In the genomic region with DNA sequence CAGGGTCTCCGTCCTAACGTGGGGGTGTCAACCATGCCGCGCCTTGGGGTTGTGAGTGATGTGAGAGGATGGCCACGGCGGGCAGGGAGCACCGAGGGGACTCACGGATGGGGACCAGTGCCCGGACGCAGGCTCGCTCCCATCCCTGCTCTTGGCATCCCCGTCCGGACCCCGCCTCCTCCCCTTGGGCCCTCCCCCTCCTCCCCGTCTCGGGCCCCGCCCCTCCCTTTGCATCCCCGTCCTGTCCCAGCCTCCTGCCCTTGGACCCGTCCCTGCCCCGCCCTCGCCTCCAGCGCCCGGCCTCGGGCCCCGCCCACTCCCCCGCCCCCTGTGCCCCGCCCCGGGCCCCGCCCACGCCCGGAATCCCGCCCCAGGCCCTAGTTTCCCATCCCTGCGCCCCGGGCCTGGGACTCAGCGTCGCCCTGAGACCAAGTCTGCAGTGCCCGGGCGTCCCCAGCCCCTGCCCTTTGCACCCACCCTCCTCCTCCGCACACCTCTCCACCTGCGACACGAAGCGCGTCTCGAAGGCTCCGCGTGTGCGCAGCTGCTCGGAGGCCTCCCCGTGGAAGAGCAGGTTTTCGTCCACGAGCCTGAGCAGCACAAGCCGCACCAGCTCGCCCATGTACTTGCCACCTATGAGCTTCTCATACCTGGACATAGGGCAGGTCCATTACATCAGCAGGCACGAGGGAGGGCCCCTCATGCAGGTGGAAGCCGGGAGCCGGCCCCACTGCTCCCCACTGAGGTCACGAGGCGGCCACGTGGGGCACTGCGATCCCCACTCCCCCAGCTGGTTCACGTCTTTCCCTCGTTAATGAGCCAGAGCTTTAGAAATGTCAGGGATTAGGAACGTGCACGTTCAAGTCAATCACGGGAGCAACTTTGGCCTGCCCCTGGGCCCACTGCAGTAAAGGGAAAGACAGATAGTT, we compare ENCODE assay signal across 8 cellular contexts. TPM values are rescaled to one million over a fixed set of nuclear protein-coding genes. Genes with fewer than 3 reads are reported as not detected.
A peak's percentile ranks its signal among the peaks of the same experiment; 100 is the strongest.
DNase-seq lines count a peak whose midpoint lies in the region; ATAC-seq and TF ChIP-seq lines count a peak whose summit lies in the region.

No MANE protein-coding gene starts in this region.

- peaks cover 7% of the 10 kb centered on the region for H3K4me1 ChIP-seq in CD4-positive, CD25-positive, alpha-beta regulatory T cell (ENCODE audit: control insufficient read depth, insufficient read depth, low read length, poor library complexity, severe bottlenecking)
- H3K4me1 ChIP-seq in stomach: peaks cover 19 to 23% (median 20%) of the 10 kb centered on the region in 4 donors

- H3K27me3 Mint-ChIP-seq in CD4-positive, CD25-positive, alpha-beta regulatory T cell: peaks cover 9% of the 10 kb centered on the region

- no peak overlapping the region for H3K4me3 ChIP-seq in CD4-positive, CD25-positive, alpha-beta regulatory T cell (ENCODE audit: low read depth, low read length)
- H3K4me3 ChIP-seq in neural cell (ENCODE audit: low read length) (peak overlapping the region; percentile 31), stomach (peak overlapping the region; percentile 40 to 50 (median 46))

- no peak overlapping the region for H2AFZ ChIP-seq in neural cell (ENCODE audit: low read depth, low read length)

- H3K79me2 ChIP-seq in neural cell (replicated peaks; ENCODE audit: insufficient read depth, low read length): no peaks in the 10 kb centered on the region

- peak; percentile 40 to 73 (median 66) for DNase-seq in CD4-positive, CD25-positive, alpha-beta regulatory T cell
- DNase-seq in NCI-H526 (lab: John Stamatoyannopoulos, UW): peak; percentile 5 to 89
- DNase-seq in activated effector memory CD4-positive, alpha-beta T cell treated with anti-CD3 and anti-CD28 coated beads, Interleukin-2, amount 50 U/mL, for 16 hours: peak; percentile 81
- peak; percentile 30 for DNase-seq in fibroblast of the conjunctiva (ENCODE audit: low read depth)
- DNase-seq in stomach: peak; percentile 83

- TF ChIP-seq EP300 in neural cell (conservative IDR thresholded peaks at IDR 0.05; ENCODE audit: poor library complexity, severe bottlenecking): no peak
- TF ChIP-seq EP300 in stomach (IDR thresholded peaks at IDR 0.05): no peak

- no peaks in the 10 kb centered on the region for H3F3A ChIP-seq in neural cell (ENCODE audit: insufficient read depth, low read length, poor library complexity, severe bottlenecking)

- H3K27me3 ChIP-seq in CD4-positive, CD25-positive, alpha-beta regulatory T cell (ENCODE audit: control insufficient read depth, insufficient read depth, low read length): no peaks in the 10 kb centered on the region
- H3K27me3 ChIP-seq in neural cell (ENCODE audit: insufficient read depth, low read depth, low read length) (peaks cover 7% of the 10 kb centered on the region), stomach (peaks cover 0 to 28% (median 14%) of the 10 kb centered on the region in 3 donors)

- TF ChIP-seq RAD21 in neural cell (conservative IDR thresholded peaks at IDR 0.05): no peak

- H3K9me3 ChIP-seq in CD4-positive, CD25-positive, alpha-beta regulatory T cell (ENCODE audit: control insufficient read depth in 2 of 2, low read length in 2 of 2): no peaks in the 10 kb centered on the region
- H3K9me3 ChIP-seq in neural cell (ENCODE audit: low read length) (no peaks in the 10 kb centered on the region), stomach (no peaks in the 10 kb centered on the region)

- TF ChIP-seq CTCF in neural cell (IDR thresholded peaks at IDR 0.05; ENCODE audit: poor library complexity, severe bottlenecking) (no peak), stomach (IDR thresholded peaks at IDR 0.05) (no peak)

- no peak for TF ChIP-seq POLR2A in stomach (IDR thresholded peaks at IDR 0.05)

- H3K36me3 ChIP-seq in CD4-positive, CD25-positive, alpha-beta regulatory T cell (ENCODE audit: control insufficient read depth, insufficient read depth, low read length): no peaks in the 10 kb centered on the region
- no peaks in the 10 kb centered on the region for H3K36me3 ChIP-seq in neural cell (ENCODE audit: insufficient read depth, low read length)
- H3K36me3 ChIP-seq in stomach: no peaks in the 10 kb centered on the region

- H3K4me3 Mint-ChIP-seq in CD4-positive, CD25-positive, alpha-beta regulatory T cell: peak overlapping the region; percentile 49 to 75 (median 62)

- H3K9ac ChIP-seq in neural cell (ENCODE audit: low read length): no peak overlapping the region

- intact Hi-C loops in stomach (cut with DNase I; ENCODE audit: low total_unique reads): no loop called here

- H4K20me1 ChIP-seq in neural cell (ENCODE audit: insufficient read depth): no peaks in the 10 kb centered on the region

- 13 to 22% (median 17%) methylated on average over 38 to 65 of the region's 65 CpGs for WGBS in stomach, 5 donors

- H3K9me2 ChIP-seq in neural cell (ENCODE audit: insufficient read depth, low read length): no peaks in the 10 kb centered on the region

- H3K9me3 Mint-ChIP-seq in CD4-positive, CD25-positive, alpha-beta regulatory T cell: peaks cover 0 to 1% (median 0%) of the 10 kb centered on the region in 7 donors

- peak in 1 of 2 donors; percentile 44 for ATAC-seq in CD4-positive, CD25-positive, alpha-beta regulatory T cell (ENCODE audit: low read depth in 2 of 2)
- ATAC-seq in GM19023 (IDR thresholded peaks at IDR 0.05; ENCODE audit: unreplicated experiment) (no peak), GM21786 (IDR thresholded peaks at IDR 0.05; ENCODE audit: unreplicated experiment) (no peak)

- H3K4me1 Mint-ChIP-seq in CD4-positive, CD25-positive, alpha-beta regulatory T cell: peaks cover 0 to 14% (median 0%) of the 10 kb centered on the region in 4 donors

- no peak overlapping the region for H3K27ac ChIP-seq in CD4-positive, CD25-positive, alpha-beta regulatory T cell (ENCODE audit: insufficient read depth, low read length, poor library complexity, severe bottlenecking)
- H3K27ac ChIP-seq in neural cell (ENCODE audit: low read length) (no peak overlapping the region), stomach (peak overlapping the region in 3 of 5 donors; percentile 25 to 30 (median 27))

- H3K36me3 Mint-ChIP-seq in CD4-positive, CD25-positive, alpha-beta regulatory T cell: no peaks in the 10 kb centered on the region

- no peak overlapping the region for H3K4me2 ChIP-seq in neural cell (ENCODE audit: low read length)

- peak overlapping the region in 2 of 3 donors; percentile 76 to 86 for H3K27ac Mint-ChIP-seq in CD4-positive, CD25-positive, alpha-beta regulatory T cell

TF ChIP-seq in neural cell, 6 proteins besides CTCF, POLR2A, EP300 and RAD21 (continues in another document):
- no peak for TF ChIP-seq EZH2 (IDR thresholded peaks at IDR 0.05; ENCODE audit: borderline replicate concordance, insufficient read depth, low read length, poor library complexity, severe bottlenecking)
- TF ChIP-seq, protein P1, sequence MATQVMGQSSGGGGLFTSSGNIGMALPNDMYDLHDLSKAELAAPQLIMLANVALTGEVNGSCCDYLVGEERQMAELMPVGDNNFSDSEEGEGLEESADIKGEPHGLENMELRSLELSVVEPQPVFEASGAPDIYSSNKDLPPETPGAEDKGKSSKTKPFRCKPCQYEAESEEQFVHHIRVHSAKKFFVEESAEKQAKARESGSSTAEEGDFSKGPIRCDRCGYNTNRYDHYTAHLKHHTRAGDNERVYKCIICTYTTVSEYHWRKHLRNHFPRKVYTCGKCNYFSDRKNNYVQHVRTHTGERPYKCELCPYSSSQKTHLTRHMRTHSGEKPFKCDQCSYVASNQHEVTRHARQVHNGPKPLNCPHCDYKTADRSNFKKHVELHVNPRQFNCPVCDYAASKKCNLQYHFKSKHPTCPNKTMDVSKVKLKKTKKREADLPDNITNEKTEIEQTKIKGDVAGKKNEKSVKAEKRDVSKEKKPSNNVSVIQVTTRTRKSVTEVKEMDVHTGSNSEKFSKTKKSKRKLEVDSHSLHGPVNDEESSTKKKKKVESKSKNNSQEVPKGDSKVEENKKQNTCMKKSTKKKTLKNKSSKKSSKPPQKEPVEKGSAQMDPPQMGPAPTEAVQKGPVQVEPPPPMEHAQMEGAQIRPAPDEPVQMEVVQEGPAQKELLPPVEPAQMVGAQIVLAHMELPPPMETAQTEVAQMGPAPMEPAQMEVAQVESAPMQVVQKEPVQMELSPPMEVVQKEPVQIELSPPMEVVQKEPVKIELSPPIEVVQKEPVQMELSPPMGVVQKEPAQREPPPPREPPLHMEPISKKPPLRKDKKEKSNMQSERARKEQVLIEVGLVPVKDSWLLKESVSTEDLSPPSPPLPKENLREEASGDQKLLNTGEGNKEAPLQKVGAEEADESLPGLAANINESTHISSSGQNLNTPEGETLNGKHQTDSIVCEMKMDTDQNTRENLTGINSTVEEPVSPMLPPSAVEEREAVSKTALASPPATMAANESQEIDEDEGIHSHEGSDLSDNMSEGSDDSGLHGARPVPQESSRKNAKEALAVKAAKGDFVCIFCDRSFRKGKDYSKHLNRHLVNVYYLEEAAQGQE (IDR thresholded peaks at IDR 0.05; ENCODE audit: borderline replicate concordance): no peak

RNA-seq across cellular contexts. Expression of a gene that starts 5.1 kb away (rescaled TPM):
- not detected for total RNA-seq in CD4-positive, CD25-positive, alpha-beta regulatory T cell
- polyA plus RNA-seq in CD4-positive, CD25-positive, alpha-beta regulatory T cell: not detected
- polyA plus RNA-seq in neural cell (0.76 TPM in 1 of 2 replicates, not detected in the other), stomach (1 to 10 TPM in 1 of 3 donors, not detected in 2; 2.2 TPM)
- polyA minus RNA-seq in neural cell: not detected in 2 replicates
- total RNA-seq in stomach: not detected

RNA-seq across cellular contexts. Expression of a gene that starts 22.9 kb away (rescaled TPM):
- 37.1 TPM for total RNA-seq in CD4-positive, CD25-positive, alpha-beta regulatory T cell
- polyA plus RNA-seq in CD4-positive, CD25-positive, alpha-beta regulatory T cell: 10 to 100 TPM; 53.3 to 59.0 (median 55.0) TPM
- polyA plus RNA-seq in neural cell (79.5 and 84.6 TPM in 2 replicates), stomach (10 to 100 TPM; 77.2 to 85.4 (median 79.6) TPM)
- polyA minus RNA-seq in neural cell: 55.0 and 57.5 TPM in 2 replicates
- 10 to 100 TPM; 19.8 to 91.2 (median 34.3) TPM for total RNA-seq in stomach

RNA-seq across cellular contexts. Expression of a gene that starts 42.1 kb away (rescaled TPM):
- 4.1 TPM for total RNA-seq in CD4-positive, CD25-positive, alpha-beta regulatory T cell
- polyA plus RNA-seq in CD4-positive, CD25-positive, alpha-beta regulatory T cell: 1 to 10 TPM in 1 of 4 donors, under 1 TPM in 3; 0.51 to 1.7 (median 0.89) TPM
- polyA plus RNA-seq in neural cell (0.30 TPM in 1 of 2 replicates, not detected in the other), stomach (10 to 100 TPM; 14.6 to 36.7 (median 17.7) TPM)
- polyA minus RNA-seq in neural cell: 0.58 TPM in 1 of 2 replicates, not detected in the other
- total RNA-seq in stomach: 100 to 1,000 TPM in 1 of 5 donors, 10 to 100 TPM in 4; 37.3 to 179 (median 58.8) TPM

RNA-seq across cellular contexts. Expression of a gene that starts 43.0 kb away (rescaled TPM):
- not detected for total RNA-seq in CD4-positive, CD25-positive, alpha-beta regulatory T cell
- polyA plus RNA-seq in CD4-positive, CD25-positive, alpha-beta regulatory T cell: 1 to 10 TPM in 1 of 4 donors, under 1 TPM in 3; 0.47 to 1.2 (median 0.57) TPM
- polyA plus RNA-seq in neural cell (7.4 and 9.0 TPM in 2 replicates), stomach (1 to 10 TPM in 2 of 3 donors, under 1 TPM in 1; 0.80 to 1.9 (median 1.4) TPM)
- polyA minus RNA-seq in neural cell: 7.5 and 9.1 TPM in 2 replicates
- total RNA-seq in stomach: under 1 TPM in 1 of 5 donors, not detected in 4; 0.55 TPM

RNA-seq across cellular contexts. Expression of a gene that starts 54.5 kb away (rescaled TPM):
- 79.2 TPM for total RNA-seq in CD4-positive, CD25-positive, alpha-beta regulatory T cell
- 10 to 100 TPM; 24.7 to 44.0 (median 37.7) TPM for polyA plus RNA-seq in CD4-positive, CD25-positive, alpha-beta regulatory T cell
- polyA plus RNA-seq in neural cell (93.4 and 114 TPM in 2 replicates), stomach (10 to 100 TPM; 35.3 to 58.7 (median 52.4) TPM)
- polyA minus RNA-seq in neural cell: 111 and 112 TPM in 2 replicates
- total RNA-seq in stomach: 10 to 100 TPM; 35.7 to 86.9 (median 52.0) TPM

Comparison
In these comparisons a context has a peak if more than half of its experiments do, and no peak if none do; other contexts are left out.
1. DNase-seq: peak in every context shown above with its lines; median percentile 83 in stomach; 81 in activated effector memory CD4-positive, alpha-beta T cell treated with anti-CD3 and anti-CD28 coated beads, Interleukin-2, amount 50 U/mL, for 16 hours; 66 in CD4-positive, CD25-positive, alpha-beta regulatory T cell; 47 in NCI-H526; 30 in fibroblast of the conjunctiva.
2. H3K27ac ChIP-seq: peak in stomach (3 of 5); none in CD4-positive, CD25-positive, alpha-beta regulatory T cell (single experiment) and neural cell (single experiment).
3. RNA of a gene that starts 42.1 kb away (polyA plus RNA-seq): 14.6 to 36.7 TPM in stomach; 0.51 to 1.7 TPM in CD4-positive, CD25-positive, alpha-beta regulatory T cell and 0.30 TPM in neural cell; every median in the first group is over 4 times any median in the second.